1 cellular context compared by ENCODE assay signal in the genomic region with DNA sequence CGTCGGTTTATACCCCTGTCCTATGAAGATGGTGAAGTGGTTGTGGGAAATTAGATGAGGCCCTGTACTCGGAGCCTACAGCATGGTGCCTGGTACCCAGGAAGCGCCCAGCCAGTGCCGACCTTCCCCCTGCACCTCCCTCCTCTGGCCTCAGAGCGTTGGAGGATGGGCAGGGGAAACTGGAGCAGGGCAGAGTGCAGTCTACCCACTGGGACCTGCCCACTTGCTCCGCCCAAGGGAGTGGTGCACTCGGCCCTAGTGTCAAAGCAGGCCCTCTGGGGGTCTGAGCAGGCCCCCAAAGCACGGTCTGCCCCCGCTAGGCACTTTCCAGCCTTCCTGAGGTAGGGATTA.
TF ChIP-seq lines count a peak whose summit lies in the region.

No MANE protein-coding gene starts in this region.

TF ChIP-seq in H1, 55 proteins besides CTCF, POLR2A, EP300 and RAD21 (continued from another document):
- TF ChIP-seq, protein P1, sequence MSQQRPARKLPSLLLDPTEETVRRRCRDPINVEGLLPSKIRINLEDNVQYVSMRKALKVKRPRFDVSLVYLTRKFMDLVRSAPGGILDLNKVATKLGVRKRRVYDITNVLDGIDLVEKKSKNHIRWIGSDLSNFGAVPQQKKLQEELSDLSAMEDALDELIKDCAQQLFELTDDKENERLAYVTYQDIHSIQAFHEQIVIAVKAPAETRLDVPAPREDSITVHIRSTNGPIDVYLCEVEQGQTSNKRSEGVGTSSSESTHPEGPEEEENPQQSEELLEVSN (IDR thresholded peaks at IDR 0.05), result no peak
- TF ChIP-seq CREB1 (IDR thresholded peaks at IDR 0.05), result no peak
- TF ChIP-seq SP4 (IDR thresholded peaks at IDR 0.05; ENCODE audit: low read length), result no peak
- TF ChIP-seq TBP (IDR thresholded peaks at IDR 0.05; ENCODE audit: low read depth, low read length), result no peak
- TF ChIP-seq GTF2F1 (IDR thresholded peaks at IDR 0.05; ENCODE audit: borderline replicate concordance, low read depth, low read length), result no peak
- no peak for TF ChIP-seq SP1 (IDR thresholded peaks at IDR 0.05; ENCODE audit: low read depth, low read length)
- TF ChIP-seq NANOG (IDR thresholded peaks at IDR 0.05; ENCODE audit: insufficient read depth, low read depth, low read length, poor library complexity, severe bottlenecking), result no peak
- TF ChIP-seq FOSL1 (IDR thresholded peaks at IDR 0.05; ENCODE audit: insufficient read depth, low read depth, low read length), result no peak
- TF ChIP-seq, protein P2, sequence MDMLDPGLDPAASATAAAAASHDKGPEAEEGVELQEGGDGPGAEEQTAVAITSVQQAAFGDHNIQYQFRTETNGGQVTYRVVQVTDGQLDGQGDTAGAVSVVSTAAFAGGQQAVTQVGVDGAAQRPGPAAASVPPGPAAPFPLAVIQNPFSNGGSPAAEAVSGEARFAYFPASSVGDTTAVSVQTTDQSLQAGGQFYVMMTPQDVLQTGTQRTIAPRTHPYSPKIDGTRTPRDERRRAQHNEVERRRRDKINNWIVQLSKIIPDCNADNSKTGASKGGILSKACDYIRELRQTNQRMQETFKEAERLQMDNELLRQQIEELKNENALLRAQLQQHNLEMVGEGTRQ (IDR thresholded peaks at IDR 0.05; ENCODE audit: low read length), result no peak
- no peak for TF ChIP-seq JUN (IDR thresholded peaks at IDR 0.05; ENCODE audit: low read depth, low read length)
- no peak for TF ChIP-seq HDAC6 (IDR thresholded peaks at IDR 0.05; ENCODE audit: low read depth, low read length)
- no peak for TF ChIP-seq JUND (IDR thresholded peaks at IDR 0.05; ENCODE audit: low read length)
- TF ChIP-seq MAFK (IDR thresholded peaks at IDR 0.05; ENCODE audit: low read depth, low read length), result no peak
- no peak for TF ChIP-seq KDM5A (IDR thresholded peaks at IDR 0.05; ENCODE audit: low read length)
TF ChIP-seq in H1: peak in this region for 0.
